In genomic region chr1:56898005-56898373, GRCh38 we compare ENCODE assay signal across 22 cellular contexts. TPM values are rescaled to one million over a fixed set of nuclear protein-coding genes. Genes with fewer than 3 reads are reported as not detected.
A peak's percentile ranks its signal among the peaks of the same experiment; 100 is the strongest.
DNase-seq lines count a peak whose midpoint lies in the region; TF ChIP-seq lines count a peak whose summit lies in the region.
"Had no signal": no experiment of that assay in that cellular context is flagged by ENCODE, and none has a peak within 500 bp of the region (broad histone marks: within the 10 kb centered on the region; RNA-seq: fewer than 3 reads in every experiment).

No MANE protein-coding gene starts in this region.

- dilution Hi-C loops in mammary epithelial cell (cut with HindIII; ENCODE audit: low sequenced_read_pairs) = no loop called here

- H3K36me3 Mint-ChIP-seq in nephron (ENCODE audit: low read depth) = no peaks in the 10 kb centered on the region
- H3K36me3 Mint-ChIP-seq: CD14-positive monocyte had no signal

- no peak overlapping the region for H3K27ac ChIP-seq in mammary epithelial cell (ENCODE audit: insufficient read depth, low read depth, low read length)
- H3K27ac ChIP-seq: A549; BLaER1 treated with 17β-estradiol and CSF1 and Interleukin-3, amounts not matched to agents 10 nM and 100 nM; GM23248 had no signal

- H3K4me3 ChIP-seq in fibroblast of the aortic adventitia (ENCODE audit: low read depth, low read length) (no peak overlapping the region), mammary epithelial cell (replicated peaks in 1 of 3; ENCODE audit: insufficient read depth in 1 of 3, low read depth in 2 of 3, low read length in 3 of 3) (no peak overlapping the region)
- H3K4me3 ChIP-seq: A549; BLaER1 treated with 17β-estradiol and CSF1 and Interleukin-3, amounts not matched to agents 10 nM and 100 nM; GM23248 had no signal

- H3K27ac Mint-ChIP-seq in nephron = peak overlapping the region in 2 of 3 experiments; percentile 52 to 61
- H3K27ac Mint-ChIP-seq: CD14-positive monocyte; CD4-positive, alpha-beta T cell had no signal

- no peak overlapping the region for H3K4me3 Mint-ChIP-seq in nephron
- H3K4me3 Mint-ChIP-seq: CD14-positive monocyte; CD4-positive, alpha-beta T cell had no signal

- H3K9me3 ChIP-seq in mammary epithelial cell (replicated peaks; ENCODE audit: insufficient read depth, low read length) = no peaks in the 10 kb centered on the region
- H3K9me3 ChIP-seq: A549; BE2C; BLaER1 treated with 17β-estradiol and CSF1 and Interleukin-3, amounts not matched to agents 10 nM and 100 nM had no signal

- H3K27me3 Mint-ChIP-seq in nephron (ENCODE audit: low read depth) = peaks cover 20% of the 10 kb centered on the region
- H3K27me3 Mint-ChIP-seq: CD4-positive, alpha-beta T cell had no signal

- TF ChIP-seq CTCF in fibroblast of the aortic adventitia (IDR thresholded peaks at IDR 0.05; ENCODE audit: insufficient read depth, low read length) = no peak
- no peak for TF ChIP-seq CTCF in nephron (IDR thresholded peaks at IDR 0.05; ENCODE audit: unreplicated experiment in 3 of 3)
- TF ChIP-seq CTCF in mammary epithelial cell (conservative IDR thresholded peaks at IDR 0.05 in 1 of 2, IDR thresholded peaks at IDR 0.05 in 1 of 2; ENCODE audit: extremely low read depth in 1 of 2, insufficient read depth in 1 of 2, low read depth in 1 of 2, low read length in 2 of 2) = no peak

- intact Hi-C loops in mammary epithelial cell (cut with micrococcal nuclease) = no loop called here

- BruUV-seq in mammary epithelial cell (replicated peaks; lab: Mats Ljungman, UMichigan) = no TSS peak

- 75% methylated on average over 2 of the region's 2 CpGs for WGBS in mammary epithelial cell (ENCODE audit: low coverage, missing lambda C conversion rate)

- CTCF ChIA-PET in mammary epithelial cell (lab: Charles Lee; ENCODE audit: low non-redundant PET) = no interaction called here

- no peaks in the 10 kb centered on the region for H3K36me3 ChIP-seq in mammary epithelial cell (ENCODE audit: insufficient read depth, low read length)
- H3K36me3 ChIP-seq: BE2C; BLaER1 treated with 17β-estradiol and CSF1 and Interleukin-3, amounts not matched to agents 10 nM and 100 nM had no signal

- H2AFZ ChIP-seq in mammary epithelial cell (ENCODE audit: low read depth, low read length) = no peak overlapping the region
- H2AFZ ChIP-seq: GM23248 had no signal

- H3K4me2 ChIP-seq in mammary epithelial cell (ENCODE audit: insufficient read depth, low read depth, low read length) = no peak overlapping the region
- H3K4me2 ChIP-seq: A549; BLaER1 treated with 17β-estradiol and CSF1 and Interleukin-3, amounts not matched to agents 10 nM and 100 nM had no signal

- DNase-seq in M059J (ENCODE audit: low read depth) (peak; percentile 23), fibroblast of the aortic adventitia (ENCODE audit: low read depth) (peak; percentile 56), renal cortical epithelial cell (ENCODE audit: low read depth) (peak; percentile 47), dermis blood vessel endothelial cell (no peak), mammary epithelial cell (no peak), DMS 273 (lab: John Stamatoyannopoulos, UW; ENCODE audit: unreplicated experiment) (no peak)
- DNase-seq: 8988T; ACHN; AML-193; BE2C; Calu3; CD4-positive, alpha-beta T cell; COR-L47; DND-41; GM23248; H7; HCEC 1CT had no signal

- no peaks in the 10 kb centered on the region for H3K79me2 ChIP-seq in mammary epithelial cell (ENCODE audit: insufficient read depth, low read length)

- no peak overlapping the region for H3K9ac ChIP-seq in mammary epithelial cell (ENCODE audit: insufficient read depth, low read length)
- H3K9ac ChIP-seq: BLaER1 treated with 17β-estradiol and CSF1 and Interleukin-3, amounts not matched to agents 10 nM and 100 nM; GM23248 had no signal

- no peaks in the 10 kb centered on the region for H4K20me1 ChIP-seq in mammary epithelial cell (ENCODE audit: insufficient read depth, low read length)
- H4K20me1 ChIP-seq: BLaER1 treated with 17β-estradiol and CSF1 and Interleukin-3, amounts not matched to agents 10 nM and 100 nM had no signal

- in situ Hi-C loops in mammary epithelial cell (cut with MboI; ENCODE audit: low sequenced_read_pairs in 2 of 2) = no loop called here

- H3K27me3 ChIP-seq in mammary epithelial cell (ENCODE audit: insufficient read depth, low read length) = peaks cover 2% of the 10 kb centered on the region
- H3K27me3 ChIP-seq: BE2C; BLaER1 treated with 17β-estradiol and CSF1 and Interleukin-3, amounts not matched to agents 10 nM and 100 nM had no signal

- H3K4me1 Mint-ChIP-seq in nephron = no peaks in the 10 kb centered on the region
- H3K4me1 Mint-ChIP-seq: CD14-positive monocyte had no signal

- H3K4me1 ChIP-seq in mammary epithelial cell (ENCODE audit: insufficient read depth, low read length) = no peaks in the 10 kb centered on the region
- H3K4me1 ChIP-seq: A549, BE2C had no signal

- H3K9me3 Mint-ChIP-seq in nephron = no peaks in the 10 kb centered on the region
- H3K9me3 Mint-ChIP-seq: CD4-positive, alpha-beta T cell had no signal

RNA-seq across cellular contexts. Expression of gene C8A, which starts 43.4 kb away (rescaled TPM):
- not detected in 2 replicates for total RNA-seq in M059J (2014; rRNA removed; shearing (Covaris generic))
- not detected in 2 replicates for total RNA-seq in fibroblast of the aortic adventitia (ENCODE audit: low replicate concordance)
- not detected in 2 replicates for total RNA-seq in renal cortical epithelial cell
- total RNA-seq in dermis blood vessel endothelial cell = not detected in 2 replicates
- not detected for total RNA-seq in mammary epithelial cell
- not detected for polyA plus RNA-seq in mammary epithelial cell
- polyA minus RNA-seq in mammary epithelial cell = not detected
- total RNA-seq: Calu3; CD4-positive, alpha-beta T cell; GM23248; H1; H7 had no signal
- polyA plus RNA-seq: A549, CD14-positive monocyte, GM23248, H1 had no signal

Comparison
In these comparisons a context has a peak if more than half of its experiments do, and no peak if none do; other contexts are left out.
1. DNase-seq: peak in M059J (single experiment), fibroblast of the aortic adventitia (single experiment) and renal cortical epithelial cell (single experiment); none in dermis blood vessel endothelial cell (single experiment), mammary epithelial cell (single experiment) and DMS 273 (single experiment).